Comparison of ENCODE assay signal across 8 cellular contexts in genomic region chr7:151088019-151088855, GRCh38. TPM values are rescaled to one million over a fixed set of nuclear protein-coding genes. Genes with fewer than 3 reads are reported as not detected.
DNase-seq lines count a peak whose midpoint lies in the region; ATAC-seq and TF ChIP-seq lines count a peak whose summit lies in the region.

No MANE protein-coding gene starts in this region.

- H3F3A ChIP-seq in SK-N-SH (replicated peaks; ENCODE audit: insufficient read depth): peaks cover 20% of the 10 kb centered on the region

- H3K79me2 ChIP-seq in SK-N-SH (ENCODE audit: insufficient read depth): peaks cover 65% of the 10 kb centered on the region

- CTCF ChIA-PET in SK-N-SH (lab: Yijun Ruan, JAX): interaction anchor here (0.6 to 21.3 kb wide), 26 partner anchors 8 to 641 kb away, joined by 3 to 474 read pairs (median 4); partner anchors contain the start of gene ABCB8

- H4K20me1 ChIP-seq in SK-N-SH (ENCODE audit: insufficient read depth): peaks cover 58% of the 10 kb centered on the region

- POLR2A ChIA-PET in SK-N-SH (lab: Yijun Ruan, JAX): interaction anchor here (0.6 to 1.3 kb wide), 3 partner anchors 74 to 139 kb away, joined by 3 to 4 read pairs (median 3); partner anchors contain the start of gene ABCF2

- WGBS in SK-N-SH (ENCODE audit: low lambda C conversion rate): 40% methylated on average over 12 of the region's 16 CpGs

- peak overlapping the region; percentile 58 to 87 for H3K27ac ChIP-seq in SK-N-SH (ENCODE audit: low read depth in 2 of 2, low read length in 1 of 2)
- H3K27ac ChIP-seq in right atrium auricular region: peak overlapping the region; percentile 89 to 90
- peak overlapping the region; percentile 53 to 95 (median 86) for H3K27ac ChIP-seq in skin epidermis

- H3K36me3 ChIP-seq in SK-N-SH (replicated peaks in 1 of 2; ENCODE audit: control insufficient read depth in 1 of 2, insufficient read depth in 2 of 2, low read length in 1 of 2): peaks cover 0 to 11% of the 10 kb centered on the region in 2 experiments
- no peaks in the 10 kb centered on the region for H3K36me3 ChIP-seq in right atrium auricular region

- TF ChIP-seq CTCF in SK-N-SH (IDR thresholded peaks at IDR 0.05) (no peak), WI38 (IDR thresholded peaks at IDR 0.05; ENCODE audit: low read depth, low read length) (no peak), right atrium auricular region (IDR thresholded peaks at IDR 0.05) (no peak)

- TF ChIP-seq EP300 in SK-N-SH (IDR thresholded peaks at IDR 0.05; ENCODE audit: borderline replicate concordance in 1 of 2, low read depth in 1 of 2, low read length in 1 of 2): no peak

- H3K27me3 ChIP-seq in SK-N-SH (ENCODE audit: insufficient read depth) (no peaks in the 10 kb centered on the region), right atrium auricular region (no peaks in the 10 kb centered on the region)

- no peaks in the 10 kb centered on the region for H3K9me3 ChIP-seq in SK-N-SH
- H3K9me3 ChIP-seq in right atrium auricular region: no peaks in the 10 kb centered on the region

- no peak overlapping the region for H2AFZ ChIP-seq in SK-N-SH (ENCODE audit: low read depth)

- DNase-seq in SK-N-SH: no peak
- no peak for DNase-seq in right atrium auricular region (ENCODE audit: low spot score)
- DNase-seq in GM19240 (ENCODE audit: insufficient read length, low spot score): no peak
- no peak for DNase-seq in COLO829 (ENCODE audit: low spot score)

- H3K4me3 ChIP-seq in SK-N-SH (ENCODE audit: low read depth in 2 of 2, low read length in 1 of 2) (peak overlapping the region; percentile 90 to 100), WI38 (ENCODE audit: low read depth, low read length) (peak overlapping the region; percentile 87), right atrium auricular region (peak overlapping the region; percentile 58 to 79), skin epidermis (peak overlapping the region; percentile 47 to 83 (median 69))

- peak overlapping the region; percentile 99 for H3K4me2 ChIP-seq in SK-N-SH

- H3K9ac ChIP-seq in SK-N-SH: peak overlapping the region; percentile 88

- H3K4me1 ChIP-seq in SK-N-SH (ENCODE audit: control insufficient read depth in 1 of 2, insufficient read depth in 2 of 2, low read depth in 1 of 2, low read length in 1 of 2): peaks cover 21 to 39% of the 10 kb centered on the region in 2 experiments
- peaks cover 4 to 64% of the 10 kb centered on the region in 2 donors for H3K4me1 ChIP-seq in right atrium auricular region

- ATAC-seq in SK-N-SH treated with all-trans-retinoic acid at 6 μM for 48 hours: no peak; the same call in 2 of the 3 replicates
- ATAC-seq in GM21528 (IDR thresholded peaks at IDR 0.05; ENCODE audit: low FRiP score, unreplicated experiment): no peak

- TF ChIP-seq RAD21 in SK-N-SH (IDR thresholded peaks at IDR 0.05; ENCODE audit: low read length): peak; percentile 21; the same call in 1 of the 2 replicates

- no peaks in the 10 kb centered on the region for H3K9me2 ChIP-seq in SK-N-SH

TF ChIP-seq in SK-N-SH, 30 proteins besides CTCF, POLR2A, EP300 and RAD21:
- TF ChIP-seq NFIC (IDR thresholded peaks at IDR 0.05; ENCODE audit: borderline replicate concordance) (no peak), SMC3 (IDR thresholded peaks at IDR 0.05; ENCODE audit: low read depth, low read length) (0 out of 2 replicates have a peak, but pooled peaks have one; percentile 12), MEF2A (IDR thresholded peaks at IDR 0.05; ENCODE audit: borderline replicate concordance, low read depth) (no peak), GABPA (IDR thresholded peaks at IDR 0.05; ENCODE audit: low read depth) (no peak), EZH2phosphoT487 (IDR thresholded peaks at IDR 0.05; ENCODE audit: borderline replicate concordance, low read depth) (no peak), RCOR1 (IDR thresholded peaks at IDR 0.05; ENCODE audit: low read length) (no peak), FOXJ3 (CRISPR knock-in tag; IDR thresholded peaks at IDR 0.05) (no peak; the same call in 1 of the 2 replicates), RXRA (IDR thresholded peaks at IDR 0.05; ENCODE audit: borderline replicate concordance, low read depth) (no peak)

TF ChIP-seq in SK-N-SH treated with all-trans-retinoic acid at 6 μM for 48 hours, 23 proteins besides CTCF, POLR2A, EP300 and RAD21:
- TF ChIP-seq ZNF8 (CRISPR knock-in tag; IDR thresholded peaks at IDR 0.05) (no peak), ZC3H10 (CRISPR knock-in tag; IDR thresholded peaks at IDR 0.05) (no peak), ESRRG (CRISPR knock-in tag; IDR thresholded peaks at IDR 0.05) (no peak), RARB (CRISPR knock-in tag; IDR thresholded peaks at IDR 0.05) (no peak), OSR1 (CRISPR knock-in tag; IDR thresholded peaks at IDR 0.05) (no peak), ARNTL (CRISPR knock-in tag; IDR thresholded peaks at IDR 0.05; ENCODE audit: borderline replicate concordance, low read depth) (no peak), CSDC2 (CRISPR knock-in tag; IDR thresholded peaks at IDR 0.05) (no peak), CSRNP3 (CRISPR knock-in tag; IDR thresholded peaks at IDR 0.05) (no peak)
TF ChIP-seq in SK-N-SH treated with all-trans-retinoic acid at 6 μM for 48 hours: peak in this region for 0.

RNA-seq across cellular contexts. Expression of gene AGAP3, which starts 2.0 kb away (rescaled TPM):
- 108 and 126 TPM in 2 replicates for polyA plus RNA-seq in SK-N-SH (2012; rRNA removed)
- 61.7 and 84.8 TPM in 2 replicates for polyA plus RNA-seq in SK-N-SH (2012; cell fraction: cytosol; rRNA removed)
- polyA plus RNA-seq in SK-N-SH (2012; cell fraction: nucleus; rRNA removed): 361 and 701 TPM in 2 replicates
- total RNA-seq in right atrium auricular region: 10 to 100 TPM; 29.8 to 42.1 TPM

RNA-seq across cellular contexts. Expression of gene TMUB1, which starts 4.9 kb away (rescaled TPM):
- polyA plus RNA-seq in SK-N-SH (2012; rRNA removed): 37.8 and 60.6 TPM in 2 replicates
- polyA plus RNA-seq in SK-N-SH (2012; cell fraction: cytosol; rRNA removed): 21.7 and 37.0 TPM in 2 replicates
- polyA plus RNA-seq in SK-N-SH (2012; cell fraction: nucleus; rRNA removed): 58.0 and 66.2 TPM in 2 replicates
- total RNA-seq in right atrium auricular region: 10 to 100 TPM; 28.0 to 53.6 TPM

RNA-seq across cellular contexts. Expression of gene FASTK, which starts 7.6 kb away (rescaled TPM):
- 125 and 148 TPM in 2 replicates for polyA plus RNA-seq in SK-N-SH (2012; rRNA removed)
- 34.4 and 60.5 TPM in 2 replicates for polyA plus RNA-seq in SK-N-SH (2012; cell fraction: cytosol; rRNA removed)
- 699 and 1,159 TPM in 2 replicates for polyA plus RNA-seq in SK-N-SH (2012; cell fraction: nucleus; rRNA removed)
- total RNA-seq in right atrium auricular region: 10 to 100 TPM; 85.9 to 96.4 TPM

RNA-seq across cellular contexts. Expression of gene SLC4A2, which starts 28.8 kb away (rescaled TPM):
- polyA plus RNA-seq in SK-N-SH (2012; rRNA removed): 123 and 167 TPM in 2 replicates
- polyA plus RNA-seq in SK-N-SH (2012; cell fraction: cytosol; rRNA removed): 60.6 and 67.2 TPM in 2 replicates
- 478 and 1,049 TPM in 2 replicates for polyA plus RNA-seq in SK-N-SH (2012; cell fraction: nucleus; rRNA removed)
- 100 to 1,000 TPM in 1 of 2 donors, 10 to 100 TPM in 1; 55.3 to 114 TPM for total RNA-seq in right atrium auricular region

RNA-seq across cellular contexts. Expression of gene CDK5, which starts 30.5 kb away (rescaled TPM):
- polyA plus RNA-seq in SK-N-SH (2012; rRNA removed): 123 and 125 TPM in 2 replicates
- 97.6 and 104 TPM in 2 replicates for polyA plus RNA-seq in SK-N-SH (2012; cell fraction: cytosol; rRNA removed)
- polyA plus RNA-seq in SK-N-SH (2012; cell fraction: nucleus; rRNA removed): 77.3 and 91.3 TPM in 2 replicates
- 1 to 10 TPM; 4.4 to 4.9 TPM for total RNA-seq in right atrium auricular region
